ENCODE assay signal across 21 cellular contexts in the genomic region with DNA sequence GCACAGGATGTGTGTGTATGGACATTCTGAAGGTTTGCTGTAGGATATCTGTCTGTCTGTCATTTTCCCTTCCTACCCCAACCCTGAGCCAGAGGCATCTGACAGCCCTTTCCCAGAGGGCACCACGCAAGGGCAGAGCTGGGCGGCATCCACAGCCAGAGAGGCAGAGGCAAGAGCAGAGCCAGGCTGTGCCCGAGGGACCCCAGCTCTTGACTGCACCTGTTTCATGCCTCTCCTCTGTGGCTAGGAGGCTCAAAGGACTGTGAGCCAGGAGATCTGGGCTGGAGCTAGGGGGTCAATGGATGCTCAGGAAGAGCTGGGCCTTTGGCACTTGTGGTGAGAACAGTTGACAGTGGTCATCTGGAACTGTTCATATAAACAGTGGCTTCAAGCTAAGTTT. TPM values are rescaled to one million over a fixed set of nuclear protein-coding genes. Genes with fewer than 3 reads are reported as not detected.
DNase-seq lines count a peak whose midpoint lies in the region; ATAC-seq, FAIRE-seq and TF ChIP-seq lines count a peak whose summit lies in the region.
"Had no signal": no experiment of that assay in that cellular context is flagged by ENCODE, and none has a peak within 500 bp of the region (broad histone marks: within the 10 kb centered on the region; RNA-seq: fewer than 3 reads in every experiment).

No MANE protein-coding gene starts in this region.

- no peaks in the 10 kb centered on the region for H3K36me3 Mint-ChIP-seq in astrocyte (ENCODE audit: low read depth, unreplicated experiment)
- H3K36me3 Mint-ChIP-seq in type B pancreatic cell = no peaks in the 10 kb centered on the region
- H3K36me3 Mint-ChIP-seq: IgD-negative memory B cell had no signal

- H3K9me2 ChIP-seq in PC-3 (replicated peaks; ENCODE audit: low read length) = no peaks in the 10 kb centered on the region

- in situ Hi-C loops in KBM-7 (cut with MboI; ENCODE audit: low pct_unique_long_range_greater_than_20kb, low sequenced_read_pairs) = no loop called here

- no peak overlapping the region for H3K18ac ChIP-seq in mesenchymal stem cell (ENCODE audit: low read depth in 1 of 2, low read length in 2 of 2)

- H2BK12ac ChIP-seq in mesenchymal stem cell (ENCODE audit: low read length in 2 of 2) = no peak overlapping the region

- peaks cover 4% of the 10 kb centered on the region for H3F3A ChIP-seq in PC-3 (ENCODE audit: low read length, unreplicated experiment)

- H3K4me3 Mint-ChIP-seq in astrocyte (ENCODE audit: unreplicated experiment) (no peak overlapping the region), type B pancreatic cell (no peak overlapping the region)
- H3K4me3 Mint-ChIP-seq: CD4-positive, alpha-beta memory T cell; IgD-negative memory B cell had no signal

- no peak overlapping the region for H4K8ac ChIP-seq in mesenchymal stem cell (ENCODE audit: low read length)

- H4K20me1 ChIP-seq in PC-3 (ENCODE audit: low read length) (no peaks in the 10 kb centered on the region), astrocyte (ENCODE audit: insufficient read depth, low read length) (peaks cover 5% of the 10 kb centered on the region)

- H3K27ac Mint-ChIP-seq in astrocyte (ENCODE audit: unreplicated experiment) (no peak overlapping the region), type B pancreatic cell (peak overlapping the region; percentile 74)
- H3K27ac Mint-ChIP-seq: CD4-positive, alpha-beta memory T cell; IgD-negative memory B cell had no signal

- no peaks in the 10 kb centered on the region for H3K9me3 Mint-ChIP-seq in astrocyte (ENCODE audit: unreplicated experiment)
- no peaks in the 10 kb centered on the region for H3K9me3 Mint-ChIP-seq in type B pancreatic cell

- no peaks in the 10 kb centered on the region for H3K9me3 ChIP-seq in PC-3 (ENCODE audit: low read length)
- no peaks in the 10 kb centered on the region for H3K9me3 ChIP-seq in astrocyte (ENCODE audit: insufficient read depth, low read depth, low read length)
- no peaks in the 10 kb centered on the region for H3K9me3 ChIP-seq in mesenchymal stem cell (ENCODE audit: control insufficient read depth, low read length)
- H3K9me3 ChIP-seq: BE2C had no signal

- peak overlapping the region; percentile 90 for H3K27ac ChIP-seq in PC-3 (ENCODE audit: low read length)
- H3K27ac ChIP-seq in astrocyte (ENCODE audit: low read depth, low read length) = no peak overlapping the region
- peak overlapping the region; percentile 49 for H3K27ac ChIP-seq in mesenchymal stem cell (ENCODE audit: low read length, poor library complexity, severe bottlenecking)
- H3K27ac ChIP-seq: C4-2B had no signal

- ATAC-seq in PC-3 = no peak
- no peak for ATAC-seq in HG03025 (IDR thresholded peaks at IDR 0.05; ENCODE audit: low FRiP score, unreplicated experiment)

- peak overlapping the region; percentile 55; the same call in 1 of the 2 replicates for H2AFZ ChIP-seq in PC-3 (ENCODE audit: low read length)
- H2AFZ ChIP-seq in astrocyte (ENCODE audit: low read depth, low read length) = no peak overlapping the region
- H2AFZ ChIP-seq in mesenchymal stem cell (ENCODE audit: low read depth, low read length) = no peak overlapping the region

- H3K79me2 ChIP-seq in PC-3 (ENCODE audit: low read length) (peaks cover 7% of the 10 kb centered on the region), astrocyte (ENCODE audit: insufficient read depth, low read length) (peaks cover 10% of the 10 kb centered on the region)

- 96% methylated on average over 3 of the region's 3 CpGs for WGBS in mesenchymal stem cell

- H2AK5ac ChIP-seq in mesenchymal stem cell (ENCODE audit: low read length, severe bottlenecking) = peak overlapping the region; percentile 3

- H3K4ac ChIP-seq in mesenchymal stem cell (ENCODE audit: low read depth in 1 of 2, low read length in 2 of 2) = no peak overlapping the region

- no peak overlapping the region for H2BK5ac ChIP-seq in mesenchymal stem cell (ENCODE audit: low read depth, low read length, poor library complexity, severe bottlenecking)

- no peak overlapping the region for H4K91ac ChIP-seq in mesenchymal stem cell (ENCODE audit: low read length)

- intact Hi-C loops in PC-3 (cut with micrococcal nuclease) = no loop called here

- H2BK15ac ChIP-seq in mesenchymal stem cell (ENCODE audit: low read depth, poor library complexity, severe bottlenecking) = no peak overlapping the region

- H3K27me3 Mint-ChIP-seq in astrocyte (ENCODE audit: low read depth, unreplicated experiment) (peaks cover 2% of the 10 kb centered on the region), type B pancreatic cell (no peaks in the 10 kb centered on the region)
- H3K27me3 Mint-ChIP-seq: CD4-positive, alpha-beta memory T cell; IgD-negative memory B cell had no signal

- H3K79me1 ChIP-seq in mesenchymal stem cell (replicated peaks; ENCODE audit: low read length, poor library complexity, severe bottlenecking) = peaks cover 3% of the 10 kb centered on the region

- DNase-seq in PC-3 (no peak), astrocyte (ENCODE audit: low read depth) (no peak), mesenchymal stem cell (no peak), type B pancreatic cell (ENCODE audit: extremely low spot score, unreplicated experiment) (no peak), KBM-7 (no peak)
- DNase-seq in stimulated activated naive CD4-positive, alpha-beta T cell treated with Interleukin-2 at 50 U/mL for 16 hours (lab: John Stamatoyannopoulos, UW) = no peak
- DNase-seq: BE2C; CD4-positive, alpha-beta memory T cell; COR-L47; DMS153; DMS79 treated with DMSO at 0.1 percent for 48 hours; GDM1; HCEC 1CT had no signal

- FAIRE-seq in astrocyte (lab: Jason Lieb, UNC) = no peak
- FAIRE-seq: A204.1, D721Med, GM12892 had no signal

- no peak overlapping the region for H3K14ac ChIP-seq in mesenchymal stem cell (ENCODE audit: low read length in 2 of 2)

- H3K4me1 ChIP-seq in PC-3 (ENCODE audit: insufficient read depth, low read length) (peaks cover 32% of the 10 kb centered on the region), astrocyte (ENCODE audit: insufficient read depth, low read length) (peaks cover 19% of the 10 kb centered on the region), mesenchymal stem cell (ENCODE audit: control insufficient read depth, insufficient read depth, low read depth, low read length) (peaks cover 40% of the 10 kb centered on the region)
- H3K4me1 ChIP-seq: BE2C had no signal

- CTCF ChIA-PET in PC-3 (lab: Charles Lee) = interaction anchor here (0.8 to 1.6 kb wide), 2 partner anchors 130 to 680 kb away, joined by 3 to 14 read pairs; no protein-coding TSS in a partner anchor

- H3K4me1 Mint-ChIP-seq in astrocyte (ENCODE audit: low read depth, unreplicated experiment) = peaks cover 16% of the 10 kb centered on the region
- peaks cover 35% of the 10 kb centered on the region for H3K4me1 Mint-ChIP-seq in type B pancreatic cell (ENCODE audit: unreplicated experiment)

- H3K4me2 ChIP-seq in PC-3 (ENCODE audit: low read length) (peak overlapping the region; percentile 75), astrocyte (ENCODE audit: low read length) (peak overlapping the region; percentile 51), mesenchymal stem cell (ENCODE audit: low read length, poor library complexity, severe bottlenecking) (no peak overlapping the region)

- H3K27me3 ChIP-seq in PC-3 (ENCODE audit: low read length) = no peaks in the 10 kb centered on the region
- H3K27me3 ChIP-seq in astrocyte (ENCODE audit: insufficient read depth, low read length) = no peaks in the 10 kb centered on the region
- H3K27me3 ChIP-seq in mesenchymal stem cell (ENCODE audit: control insufficient read depth in 1 of 2, insufficient read depth in 1 of 2, low read length in 2 of 2) = peaks cover 0 to 41% of the 10 kb centered on the region in 2 experiments
- H3K27me3 ChIP-seq: BE2C had no signal

- H2BK120ac ChIP-seq in mesenchymal stem cell (ENCODE audit: low read depth, low read length) = no peak overlapping the region

- no peak overlapping the region for H3K23ac ChIP-seq in mesenchymal stem cell (ENCODE audit: low read length in 2 of 2)

- H3K36me3 ChIP-seq in PC-3 (ENCODE audit: low read depth, low read length) (no peaks in the 10 kb centered on the region), astrocyte (ENCODE audit: insufficient read depth, low read length) (no peaks in the 10 kb centered on the region), mesenchymal stem cell (ENCODE audit: control insufficient read depth in 1 of 2, insufficient read depth in 2 of 2, low read depth in 1 of 2, low read length in 2 of 2) (no peaks in the 10 kb centered on the region)
- H3K36me3 ChIP-seq: BE2C had no signal

- H3K4me3 ChIP-seq in PC-3 (ENCODE audit: low read length) (peak overlapping the region; percentile 26; the same call in 1 of the 2 replicates), astrocyte (ENCODE audit: insufficient read depth, low read depth, low read length) (no peak overlapping the region), mesenchymal stem cell (ENCODE audit: insufficient read depth in 1 of 2, low read depth in 1 of 2, low read length in 2 of 2) (no peak overlapping the region)

- BruUV-seq in PC-3 (replicated peaks; lab: Mats Ljungman, UMichigan) = no TSS peak

- no peak for TF ChIP-seq CTCF in PC-3 (conservative IDR thresholded peaks at IDR 0.05; ENCODE audit: low read depth, low read length)
- no peak for TF ChIP-seq CTCF in astrocyte (IDR thresholded peaks at IDR 0.05; ENCODE audit: insufficient read depth, low read depth, low read length)
- no peak for TF ChIP-seq CTCF in type B pancreatic cell (conservative IDR thresholded peaks at IDR 0.05)

- POLR2A ChIA-PET in PC-3 (lab: Charles Lee; ENCODE audit: unreplicated experiment) = no interaction called here

- H3K9ac ChIP-seq in PC-3 (ENCODE audit: low read length) (peak overlapping the region; percentile 47; the same call in 1 of the 2 replicates), astrocyte (ENCODE audit: low read length) (no peak overlapping the region), mesenchymal stem cell (ENCODE audit: low read length) (no peak overlapping the region)

RNA-seq across cellular contexts. Expression of gene APEH, which starts 4.8 kb away (rescaled TPM):
- total RNA-seq in PC-3 (2014; rRNA removed) (236 and 246 TPM in 2 replicates), astrocyte (80.8 and 91.2 TPM in 2 replicates), type B pancreatic cell (ENCODE audit: low replicate concordance) (141 and 145 TPM in 2 replicates)
- polyA plus RNA-seq in mesenchymal stem cell (2013, experiment 1 of 2) = 46.0 TPM
- polyA plus RNA-seq in mesenchymal stem cell (2013, experiment 2 of 2) = 44.5 TPM

RNA-seq across cellular contexts. Expression of gene MST1, which starts 19.9 kb away (rescaled TPM):
- total RNA-seq in PC-3 (2014; rRNA removed) = 1.7 and 2.8 TPM in 2 replicates
- total RNA-seq in astrocyte = 9.3 and 15.1 TPM in 2 replicates
- 7.8 TPM for polyA plus RNA-seq in mesenchymal stem cell (2013, experiment 1 of 2)
- 7.5 TPM for polyA plus RNA-seq in mesenchymal stem cell (2013, experiment 2 of 2)
- total RNA-seq in type B pancreatic cell (ENCODE audit: low replicate concordance) = 25.7 and 50.7 TPM in 2 replicates

RNA-seq across cellular contexts. Expression of gene RNF123, which starts 20.0 kb away (rescaled TPM):
- total RNA-seq in PC-3 (2014; rRNA removed) (38.6 and 43.0 TPM in 2 replicates), astrocyte (40.9 and 49.8 TPM in 2 replicates), type B pancreatic cell (ENCODE audit: low replicate concordance) (47.2 and 49.9 TPM in 2 replicates)
- 24.4 TPM for polyA plus RNA-seq in mesenchymal stem cell (2013, experiment 1 of 2)
- polyA plus RNA-seq in mesenchymal stem cell (2013, experiment 2 of 2) = 22.4 TPM

RNA-seq across cellular contexts. Expression of gene AMIGO3, which starts 50.1 kb away (rescaled TPM):
- total RNA-seq in PC-3 (2014; rRNA removed) = 1.8 and 2.1 TPM in 2 replicates
- total RNA-seq in astrocyte = 0.16 TPM in 1 of 2 replicates, not detected in the other
- polyA plus RNA-seq in mesenchymal stem cell (2013, experiment 1 of 2) = 1.2 TPM
- polyA plus RNA-seq in mesenchymal stem cell (2013, experiment 2 of 2) = 1.2 TPM
- total RNA-seq in type B pancreatic cell (ENCODE audit: low replicate concordance) = 0.36 TPM in 1 of 2 replicates, not detected in the other
- total RNA-seq: CD4-positive, alpha-beta memory T cell; H4 had no signal
- polyA plus RNA-seq: AG04450; CD4-positive, alpha-beta memory T cell had no signal

RNA-seq across cellular contexts. Expression of gene GMPPB, which starts 54.4 kb away (rescaled TPM):
- total RNA-seq in PC-3 (2014; rRNA removed) (69.5 and 83.9 TPM in 2 replicates), astrocyte (21.4 and 24.6 TPM in 2 replicates), type B pancreatic cell (ENCODE audit: low replicate concordance) (41.9 and 50.4 TPM in 2 replicates)
- polyA plus RNA-seq in mesenchymal stem cell (2013, experiment 1 of 2) = 16.4 TPM
- 16.4 TPM for polyA plus RNA-seq in mesenchymal stem cell (2013, experiment 2 of 2)
